In the genomic region with DNA sequence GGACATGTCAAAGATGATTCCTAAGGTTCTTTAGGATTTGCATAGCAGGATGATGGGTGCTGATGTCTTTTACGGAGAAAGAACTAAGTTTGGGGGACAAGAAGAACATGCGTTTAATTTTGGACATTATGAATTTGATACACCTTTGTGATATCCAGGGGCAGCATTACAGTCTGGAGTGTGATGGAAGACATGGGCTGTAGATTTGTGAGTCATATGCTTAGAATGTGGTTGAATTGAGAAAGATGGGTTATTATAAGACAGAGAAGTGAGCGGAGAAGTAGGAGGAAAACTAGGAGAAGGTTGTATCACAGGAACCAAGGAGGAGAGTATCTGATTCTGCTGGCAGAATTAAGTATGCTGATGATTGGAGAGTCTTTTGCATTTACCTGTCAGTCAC, we compare ENCODE assay signal across 22 cellular contexts. TPM values are rescaled to one million over a fixed set of nuclear protein-coding genes. Genes with fewer than 3 reads are reported as not detected.
A peak's percentile ranks its signal among the peaks of the same experiment; 100 is the strongest.
DNase-seq lines count a peak whose midpoint lies in the region; ATAC-seq and TF ChIP-seq lines count a peak whose summit lies in the region.
"Had no signal": no experiment of that assay in that cellular context is flagged by ENCODE, and none has a peak within 500 bp of the region (broad histone marks: within the 10 kb centered on the region; RNA-seq: fewer than 3 reads in every experiment).

No MANE protein-coding gene starts in this region.

- H3K4me1 ChIP-seq in SK-N-SH (ENCODE audit: control insufficient read depth in 1 of 2, insufficient read depth in 2 of 2, low read depth in 1 of 2, low read length in 1 of 2) = peaks cover 0 to 8% of the 10 kb centered on the region in 2 experiments; a peak in 2 of 4 replicates
- no peaks in the 10 kb centered on the region for H3K4me1 ChIP-seq in RWPE2 (ENCODE audit: insufficient read depth, poor library complexity, severe bottlenecking)
- H3K4me1 ChIP-seq in psoas muscle = peaks cover 52% of the 10 kb centered on the region
- H3K4me1 ChIP-seq: Caco-2, HAP-1 had no signal

- no peak for TF ChIP-seq CTCF in SK-N-SH (IDR thresholded peaks at IDR 0.05)
- TF ChIP-seq CTCF in RWPE2 (IDR thresholded peaks at IDR 0.05; ENCODE audit: poor library complexity, severe bottlenecking) = no peak
- no peak for TF ChIP-seq CTCF in psoas muscle (IDR thresholded peaks at IDR 0.05)

- WGBS in SK-N-SH (ENCODE audit: low lambda C conversion rate) = 92% methylated on average over 3 of the region's 3 CpGs
- 80 to 92% (median 84%) methylated on average over 3 of the region's 3 CpGs for WGBS in psoas muscle, 3 donors

- no peak overlapping the region for H2AFZ ChIP-seq in SK-N-SH (ENCODE audit: low read depth)

- no peaks in the 10 kb centered on the region for H3K9me2 ChIP-seq in SK-N-SH

- H3K9ac ChIP-seq in SK-N-SH = no peak overlapping the region

- no peaks in the 10 kb centered on the region for H3F3A ChIP-seq in SK-N-SH (replicated peaks; ENCODE audit: insufficient read depth)

- ATAC-seq in SK-N-SH treated with all-trans-retinoic acid at 6 μM for 48 hours = no peak
- peak; percentile 51; the same call in 1 of the 3 replicates for ATAC-seq in RWPE2 (ENCODE audit: low read depth)
- peak in 3 of 4 donors; percentile 68 to 79 (median 74) for ATAC-seq in psoas muscle
- no peak for ATAC-seq in left lobe of liver
- ATAC-seq: A549, K562 had no signal

- no peaks in the 10 kb centered on the region for H3K9me3 ChIP-seq in SK-N-SH
- no peaks in the 10 kb centered on the region for H3K9me3 ChIP-seq in RWPE2 (ENCODE audit: severe bottlenecking)
- H3K9me3 ChIP-seq in psoas muscle = no peaks in the 10 kb centered on the region
- H3K9me3 ChIP-seq: A549, Caco-2, HAP-1 had no signal

- H3K4me3 ChIP-seq in SK-N-SH (ENCODE audit: low read depth in 2 of 2, low read length in 1 of 2) (no peak overlapping the region), RWPE2 (ENCODE audit: severe bottlenecking) (no peak overlapping the region), psoas muscle (no peak overlapping the region)
- H3K4me3 ChIP-seq: A549, HAP-1, K562 had no signal

- intact Hi-C loops in psoas muscle (cut with DNase I) = no loop called here

- no peaks in the 10 kb centered on the region for H4K20me1 ChIP-seq in SK-N-SH (ENCODE audit: insufficient read depth)

- H3K27ac ChIP-seq in SK-N-SH (ENCODE audit: low read depth in 2 of 2, low read length in 1 of 2) = no peak overlapping the region
- no peak overlapping the region for H3K27ac ChIP-seq in RWPE2 (ENCODE audit: poor library complexity, severe bottlenecking)
- H3K27ac ChIP-seq in psoas muscle = no peak overlapping the region
- H3K27ac ChIP-seq: 22Rv1, A549, C4-2B, HL-60 had no signal

- POLR2A ChIA-PET in SK-N-SH (lab: Yijun Ruan, JAX) = no interaction called here

- no peaks in the 10 kb centered on the region for H3K36me3 ChIP-seq in SK-N-SH (replicated peaks in 1 of 2; ENCODE audit: control insufficient read depth in 1 of 2, insufficient read depth in 2 of 2, low read length in 1 of 2)
- H3K36me3 ChIP-seq in RWPE2 (ENCODE audit: low read depth) = no peaks in the 10 kb centered on the region
- H3K36me3 ChIP-seq in psoas muscle (ENCODE audit: insufficient read depth in 1 of 2, low read depth in 1 of 2) = no peaks in the 10 kb centered on the region
- H3K36me3 ChIP-seq: HAP-1 had no signal

- H3K27me3 ChIP-seq in SK-N-SH (ENCODE audit: insufficient read depth) (no peaks in the 10 kb centered on the region), RWPE2 (ENCODE audit: insufficient read depth, poor library complexity, severe bottlenecking) (no peaks in the 10 kb centered on the region), psoas muscle (ENCODE audit: insufficient read depth in 3 of 3, low read length in 2 of 3) (no peaks in the 10 kb centered on the region)

- H3K4me2 ChIP-seq in SK-N-SH = no peak overlapping the region
- H3K4me2 ChIP-seq: A549 had no signal

- H3K79me2 ChIP-seq in SK-N-SH (ENCODE audit: insufficient read depth) = no peaks in the 10 kb centered on the region; the same call in 1 of the 2 replicates

- TF ChIP-seq EP300 in SK-N-SH (IDR thresholded peaks at IDR 0.05; ENCODE audit: borderline replicate concordance in 1 of 2, low read depth in 1 of 2, low read length in 1 of 2) = no peak

- DNase-seq in SK-N-SH (no peak), RWPE2 (ENCODE audit: low spot score) (no peak), psoas muscle (no peak), left lobe of liver (ENCODE audit: low spot score) (no peak), NCI-H1092 (lab: John Stamatoyannopoulos, UW) (no peak)
- no peak for DNase-seq in stimulated activated naive CD4-positive, alpha-beta T cell (lab: John Stamatoyannopoulos, UW)
- DNase-seq: AML-193; Caco-2; CD4-positive, alpha-beta T cell; DMS153; DMS79; GDM1; GOT3; HFFc6; IMR-90 had no signal

- CTCF ChIA-PET in SK-N-SH (lab: Yijun Ruan, JAX) = interaction anchor here (1.2 kb wide), 1 partner anchor 20 kb away, joined by 3 read pairs; no protein-coding TSS in a partner anchor

- no peak for TF ChIP-seq RAD21 in SK-N-SH (IDR thresholded peaks at IDR 0.05; ENCODE audit: low read length)

TF ChIP-seq in SK-N-SH, 30 proteins besides CTCF, POLR2A, EP300 and RAD21:
- TF ChIP-seq GATA2 (CRISPR knock-in tag; IDR thresholded peaks at IDR 0.05) (no peak), FOSL2 (IDR thresholded peaks at IDR 0.05; ENCODE audit: borderline replicate concordance, low read depth) (0 out of 2 replicates have a peak, but pooled peaks have one; percentile 9)

TF ChIP-seq in SK-N-SH treated with all-trans-retinoic acid at 6 μM for 48 hours, 23 proteins besides CTCF, POLR2A, EP300 and RAD21 (continues in another document):
- TF ChIP-seq ZNF70 (CRISPR knock-in tag; IDR thresholded peaks at IDR 0.05) = no peak
- no peak for TF ChIP-seq SNAI2 (CRISPR knock-in tag; IDR thresholded peaks at IDR 0.05)
- TF ChIP-seq OSR1 (CRISPR knock-in tag; IDR thresholded peaks at IDR 0.05) = no peak
- TF ChIP-seq ZFP30 (CRISPR knock-in tag; IDR thresholded peaks at IDR 0.05) = no peak
- TF ChIP-seq BACH2 (CRISPR knock-in tag; IDR thresholded peaks at IDR 0.05; ENCODE audit: borderline replicate concordance) = no peak
- TF ChIP-seq, protein P1, sequence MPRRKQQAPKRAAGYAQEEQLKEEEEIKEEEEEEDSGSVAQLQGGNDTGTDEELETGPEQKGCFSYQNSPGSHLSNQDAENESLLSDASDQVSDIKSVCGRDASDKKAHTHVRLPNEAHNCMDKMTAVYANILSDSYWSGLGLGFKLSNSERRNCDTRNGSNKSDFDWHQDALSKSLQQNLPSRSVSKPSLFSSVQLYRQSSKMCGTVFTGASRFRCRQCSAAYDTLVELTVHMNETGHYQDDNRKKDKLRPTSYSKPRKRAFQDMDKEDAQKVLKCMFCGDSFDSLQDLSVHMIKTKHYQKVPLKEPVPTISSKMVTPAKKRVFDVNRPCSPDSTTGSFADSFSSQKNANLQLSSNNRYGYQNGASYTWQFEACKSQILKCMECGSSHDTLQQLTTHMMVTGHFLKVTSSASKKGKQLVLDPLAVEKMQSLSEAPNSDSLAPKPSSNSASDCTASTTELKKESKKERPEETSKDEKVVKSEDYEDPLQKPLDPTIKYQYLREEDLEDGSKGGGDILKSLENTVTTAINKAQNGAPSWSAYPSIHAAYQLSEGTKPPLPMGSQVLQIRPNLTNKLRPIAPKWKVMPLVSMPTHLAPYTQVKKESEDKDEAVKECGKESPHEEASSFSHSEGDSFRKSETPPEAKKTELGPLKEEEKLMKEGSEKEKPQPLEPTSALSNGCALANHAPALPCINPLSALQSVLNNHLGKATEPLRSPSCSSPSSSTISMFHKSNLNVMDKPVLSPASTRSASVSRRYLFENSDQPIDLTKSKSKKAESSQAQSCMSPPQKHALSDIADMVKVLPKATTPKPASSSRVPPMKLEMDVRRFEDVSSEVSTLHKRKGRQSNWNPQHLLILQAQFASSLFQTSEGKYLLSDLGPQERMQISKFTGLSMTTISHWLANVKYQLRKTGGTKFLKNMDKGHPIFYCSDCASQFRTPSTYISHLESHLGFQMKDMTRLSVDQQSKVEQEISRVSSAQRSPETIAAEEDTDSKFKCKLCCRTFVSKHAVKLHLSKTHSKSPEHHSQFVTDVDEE (CRISPR knock-in tag; IDR thresholded peaks at IDR 0.05) = no peak
- TF ChIP-seq ZNF8 (CRISPR knock-in tag; IDR thresholded peaks at IDR 0.05) = no peak
- no peak for TF ChIP-seq ARNTL (CRISPR knock-in tag; IDR thresholded peaks at IDR 0.05; ENCODE audit: borderline replicate concordance, low read depth)
- TF ChIP-seq, protein P2, sequence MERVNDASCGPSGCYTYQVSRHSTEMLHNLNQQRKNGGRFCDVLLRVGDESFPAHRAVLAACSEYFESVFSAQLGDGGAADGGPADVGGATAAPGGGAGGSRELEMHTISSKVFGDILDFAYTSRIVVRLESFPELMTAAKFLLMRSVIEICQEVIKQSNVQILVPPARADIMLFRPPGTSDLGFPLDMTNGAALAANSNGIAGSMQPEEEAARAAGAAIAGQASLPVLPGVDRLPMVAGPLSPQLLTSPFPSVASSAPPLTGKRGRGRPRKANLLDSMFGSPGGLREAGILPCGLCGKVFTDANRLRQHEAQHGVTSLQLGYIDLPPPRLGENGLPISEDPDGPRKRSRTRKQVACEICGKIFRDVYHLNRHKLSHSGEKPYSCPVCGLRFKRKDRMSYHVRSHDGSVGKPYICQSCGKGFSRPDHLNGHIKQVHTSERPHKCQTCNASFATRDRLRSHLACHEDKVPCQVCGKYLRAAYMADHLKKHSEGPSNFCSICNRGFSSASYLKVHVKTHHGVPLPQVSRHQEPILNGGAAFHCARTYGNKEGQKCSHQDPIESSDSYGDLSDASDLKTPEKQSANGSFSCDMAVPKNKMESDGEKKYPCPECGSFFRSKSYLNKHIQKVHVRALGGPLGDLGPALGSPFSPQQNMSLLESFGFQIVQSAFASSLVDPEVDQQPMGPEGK (CRISPR knock-in tag; IDR thresholded peaks at IDR 0.05; ENCODE audit: borderline replicate concordance) = no peak
- TF ChIP-seq ZFP3 (CRISPR knock-in tag; IDR thresholded peaks at IDR 0.05) = no peak
- TF ChIP-seq ISL1 (CRISPR knock-in tag; IDR thresholded peaks at IDR 0.05) = no peak
- TF ChIP-seq ZNF565 (CRISPR knock-in tag; conservative IDR thresholded peaks at IDR 0.05; ENCODE audit: low read depth) = no peak
- no peak for TF ChIP-seq TCF4 (CRISPR knock-in tag; IDR thresholded peaks at IDR 0.05; ENCODE audit: borderline replicate concordance)
- TF ChIP-seq ZC3H10 (CRISPR knock-in tag; IDR thresholded peaks at IDR 0.05) = no peak

RNA-seq across cellular contexts. Expression of a gene that starts 20.6 kb away (rescaled TPM):
- 12.7 and 13.1 TPM in 2 replicates for polyA plus RNA-seq in SK-N-SH (2012; rRNA removed)
- polyA plus RNA-seq in SK-N-SH (2012; cell fraction: cytosol; rRNA removed) = 13.6 and 14.5 TPM in 2 replicates
- polyA plus RNA-seq in SK-N-SH (2012; cell fraction: nucleus; rRNA removed) = 16.3 and 22.5 TPM in 2 replicates
- 10 to 100 TPM; 22.5 to 33.3 (median 26.0) TPM for total RNA-seq in psoas muscle
- polyA plus RNA-seq in psoas muscle = 10 to 100 TPM in 1 of 3 donors, 1 to 10 TPM in 2; 2.5 to 18.6 (median 7.8) TPM
- total RNA-seq in left lobe of liver = 9.2 TPM

Comparison
In these comparisons a context has a peak if more than half of its experiments do, and no peak if none do; other contexts are left out.
1. ATAC-seq: peak in RWPE2 (single experiment) and psoas muscle (3 of 4); none in SK-N-SH treated with all-trans-retinoic acid at 6 μM for 48 hours (single experiment) and left lobe of liver (single experiment).